Comparison of ENCODE assay signal across 1 cellular context in genomic region chr7:134939136-134939535, GRCh38.
TF ChIP-seq lines count a peak whose summit lies in the region.

No MANE protein-coding gene starts in this region.

TF ChIP-seq in HepG2, 621 proteins besides CTCF, POLR2A, EP300 and RAD21 (continued from another document):
- TF ChIP-seq ZNF367 (CRISPR knock-in tag; IDR thresholded peaks at IDR 0.05; ENCODE audit: borderline replicate concordance) (no peak), NCOA5 (CRISPR knock-in tag; IDR thresholded peaks at IDR 0.05) (no peak)
TF ChIP-seq in HepG2: peak in this region for 1.
